In the genomic region with DNA sequence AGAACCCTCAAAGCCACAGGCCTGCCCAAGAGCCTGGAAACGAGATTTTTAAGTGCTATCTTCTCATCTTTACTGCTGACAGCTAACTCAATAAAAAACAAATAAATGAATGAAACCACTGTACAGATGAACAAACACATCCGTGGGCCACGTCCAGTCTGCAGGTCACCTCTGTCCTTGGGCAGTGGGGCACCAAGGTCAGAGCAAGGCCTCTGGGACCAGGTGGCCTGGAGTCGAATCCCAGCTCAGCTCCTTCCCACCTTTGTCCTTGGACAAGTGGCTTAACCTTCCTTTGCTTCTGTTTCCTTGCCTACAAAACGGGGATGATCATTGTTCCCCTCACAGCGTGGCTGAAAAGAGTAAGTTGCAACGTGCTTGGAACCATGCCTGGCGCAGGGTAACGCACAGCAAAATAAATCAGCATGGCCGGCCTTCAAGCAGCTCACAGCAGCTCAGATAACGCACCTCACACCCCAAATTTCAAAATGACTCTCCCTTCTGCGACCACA, we compare ENCODE assay signal across 11 cellular contexts. TPM values are rescaled to one million over a fixed set of nuclear protein-coding genes. Genes with fewer than 3 reads are reported as not detected.
DNase-seq lines count a peak whose midpoint lies in the region; ATAC-seq, FAIRE-seq and TF ChIP-seq lines count a peak whose summit lies in the region.
"Had no signal": no experiment of that assay in that cellular context is flagged by ENCODE, and none has a peak within 500 bp of the region (broad histone marks: within the 10 kb centered on the region; RNA-seq: fewer than 3 reads in every experiment).

No MANE protein-coding gene starts in this region.

- H3K9me3 ChIP-seq in T-helper 17 cell (ENCODE audit: control insufficient read depth, low read length, poor library complexity, severe bottlenecking) (no peaks in the 10 kb centered on the region), left lung (no peaks in the 10 kb centered on the region), thyroid gland (no peaks in the 10 kb centered on the region), small intestine (ENCODE audit: control insufficient read depth, low read depth) (no peaks in the 10 kb centered on the region), SJCRH30 (replicated peaks) (no peaks in the 10 kb centered on the region)

- no peak for TF ChIP-seq CTCF in left lung (IDR thresholded peaks at IDR 0.05)
- no peak for TF ChIP-seq CTCF in thyroid gland (IDR thresholded peaks at IDR 0.05)

- FAIRE-seq in small intestine (lab: Jason Lieb, UNC), result no peak

- intact Hi-C loops in left lung (cut with DNase I), result no loop called here
- intact Hi-C loops in thyroid gland (cut with DNase I), result no loop called here

- DNase-seq in NCI-H2196 (lab: John Stamatoyannopoulos, UW; ENCODE audit: unreplicated experiment) (peak; percentile 47), NCI-H2196 treated with DMSO at 0.1 percent for 48 hours (lab: John Stamatoyannopoulos, UW; ENCODE audit: unreplicated experiment) (no peak), T-helper 17 cell (no peak), left lung (peak; percentile 20 to 29), thyroid gland (no peak), ACHN (no peak), small intestine (no peak), SJCRH30 (no peak)
- DNase-seq: activated naive CD8-positive, alpha-beta T cell treated with anti-CD3 and anti-CD28 coated beads, Interleukin-2, amount 50 U/mL, for 24 hours; effector memory CD4-positive, alpha-beta T cell had no signal

- H3K27ac ChIP-seq in left lung, result no peak overlapping the region
- peak overlapping the region; percentile 62 to 89 (median 72) for H3K27ac ChIP-seq in thyroid gland
- H3K27ac ChIP-seq in small intestine (ENCODE audit: low read depth in 1 of 2, low read length in 1 of 2), result peak overlapping the region in 1 of 2 donors; percentile 48
- H3K27ac ChIP-seq in SJCRH30, result no peak overlapping the region

- H3K27ac Mint-ChIP-seq in T-helper 17 cell, result peak overlapping the region; percentile 6
- H3K27ac Mint-ChIP-seq: activated naive CD8-positive, alpha-beta T cell treated with anti-CD3 and anti-CD28 coated beads, Interleukin-2, amount 50 U/mL, for 24 hours had no signal

- H3K4me1 ChIP-seq in left lung (peaks cover 32 to 64% of the 10 kb centered on the region in 2 donors), thyroid gland (peaks cover 91 to 98% of the 10 kb centered on the region in 2 donors), small intestine (ENCODE audit: control insufficient read depth in 2 of 2, insufficient read depth in 1 of 2, low read depth in 1 of 2, low read length in 1 of 2) (peaks cover 2 to 22% of the 10 kb centered on the region in 2 donors), SJCRH30 (peaks cover 17% of the 10 kb centered on the region)

- no peak for TF ChIP-seq POLR2A in thyroid gland (IDR thresholded peaks at IDR 0.05)

- H3K27me3 ChIP-seq in left lung, result no peaks in the 10 kb centered on the region
- no peaks in the 10 kb centered on the region for H3K27me3 ChIP-seq in thyroid gland
- no peaks in the 10 kb centered on the region for H3K27me3 ChIP-seq in small intestine (ENCODE audit: control insufficient read depth in 2 of 2, insufficient read depth in 2 of 2, low read length in 2 of 2)
- H3K27me3 ChIP-seq in SJCRH30, result no peaks in the 10 kb centered on the region

- H3K4me1 Mint-ChIP-seq in T-helper 17 cell, result peaks cover 4% of the 10 kb centered on the region

- H3K36me3 Mint-ChIP-seq in T-helper 17 cell (ENCODE audit: low read depth), result no peaks in the 10 kb centered on the region

- H3K4me3 Mint-ChIP-seq in T-helper 17 cell, result no peak overlapping the region
- H3K4me3 Mint-ChIP-seq: activated naive CD8-positive, alpha-beta T cell treated with anti-CD3 and anti-CD28 coated beads, Interleukin-2, amount 50 U/mL, for 24 hours had no signal

- WGBS in thyroid gland, 2 donors, result 64 to 66% methylated on average over 12 of the region's 12 CpGs
- 16 to 50% (median 26%) methylated on average over 12 of the region's 12 CpGs for WGBS in small intestine, 3 donors

- H3K27me3 Mint-ChIP-seq in T-helper 17 cell, result no peaks in the 10 kb centered on the region
- H3K27me3 Mint-ChIP-seq: activated naive CD8-positive, alpha-beta T cell treated with anti-CD3 and anti-CD28 coated beads, Interleukin-2, amount 50 U/mL, for 24 hours had no signal

- no peak overlapping the region for H3K4me3 ChIP-seq in left lung
- no peak overlapping the region for H3K4me3 ChIP-seq in thyroid gland (replicated peaks in 1 of 3)
- H3K4me3 ChIP-seq in small intestine (ENCODE audit: low read depth in 1 of 2, low read length in 2 of 2), result no peak overlapping the region
- H3K4me3 ChIP-seq in SJCRH30, result no peak overlapping the region

- in situ Hi-C loops in ACHN (cut with HindIII; ENCODE audit: low pct_ligation_motif_present, low pct_unique_long_range_greater_than_20kb, low sequenced_read_pairs), result no loop called here

- H3K36me3 ChIP-seq in left lung (peaks cover 0 to 25% of the 10 kb centered on the region in 2 donors), thyroid gland (peaks cover 4 to 11% of the 10 kb centered on the region in 2 donors), small intestine (ENCODE audit: control insufficient read depth in 2 of 2, insufficient read depth in 2 of 2, low read length in 2 of 2) (peaks cover 4 to 10% of the 10 kb centered on the region in 2 donors), SJCRH30 (peaks cover 3% of the 10 kb centered on the region)

- no peak for ATAC-seq in T-helper 17 cell
- no peak for ATAC-seq in left lung
- ATAC-seq: activated naive CD8-positive, alpha-beta T cell treated with anti-CD3 and anti-CD28 coated beads, Interleukin-2, amount 50 U/mL, for 24 hours had no signal

RNA-seq across cellular contexts. Expression of gene RRBP1, which starts 35.8 kb away (rescaled TPM):
- total RNA-seq in T-helper 17 cell (10 to 100 TPM; 31.4 to 37.8 TPM), left lung (100 to 1,000 TPM; 201 to 263 TPM), thyroid gland (100 to 1,000 TPM; 149 to 287 (median 221) TPM)
- polyA plus RNA-seq in small intestine, result 100 to 1,000 TPM in 1 of 3 donors, 10 to 100 TPM in 2; 45.2 to 164 (median 59.7) TPM
- total RNA-seq in SJCRH30 (2014; rRNA removed; shearing (Covaris generic)), result 42.8 and 43.7 TPM in 2 replicates

RNA-seq across cellular contexts. Expression of gene BANF2, which starts 53.5 kb away (rescaled TPM):
- not detected for total RNA-seq in T-helper 17 cell
- total RNA-seq in left lung, result not detected
- 10 to 100 TPM in 1 of 4 donors, not detected in 3; 15.2 TPM for total RNA-seq in thyroid gland
- not detected for polyA plus RNA-seq in small intestine
- not detected in 2 replicates for total RNA-seq in SJCRH30 (2014; rRNA removed; shearing (Covaris generic))
- total RNA-seq: SK-MEL-5 had no signal

Comparison
In these comparisons a context has a peak if more than half of its experiments do, and no peak if none do; other contexts are left out.
1. DNase-seq: peak in NCI-H2196 (single experiment) and left lung (2 of 2); none in NCI-H2196 treated with DMSO at 0.1 percent for 48 hours (single experiment), T-helper 17 cell (0 of 3), thyroid gland (0 of 2), ACHN (single experiment), small intestine (single experiment) and SJCRH30 (0 of 2).
2. H3K27ac ChIP-seq: peak in thyroid gland (3 of 3); none in left lung (0 of 2) and SJCRH30 (single experiment).